1 cellular context compared by ENCODE assay signal in the genomic region with DNA sequence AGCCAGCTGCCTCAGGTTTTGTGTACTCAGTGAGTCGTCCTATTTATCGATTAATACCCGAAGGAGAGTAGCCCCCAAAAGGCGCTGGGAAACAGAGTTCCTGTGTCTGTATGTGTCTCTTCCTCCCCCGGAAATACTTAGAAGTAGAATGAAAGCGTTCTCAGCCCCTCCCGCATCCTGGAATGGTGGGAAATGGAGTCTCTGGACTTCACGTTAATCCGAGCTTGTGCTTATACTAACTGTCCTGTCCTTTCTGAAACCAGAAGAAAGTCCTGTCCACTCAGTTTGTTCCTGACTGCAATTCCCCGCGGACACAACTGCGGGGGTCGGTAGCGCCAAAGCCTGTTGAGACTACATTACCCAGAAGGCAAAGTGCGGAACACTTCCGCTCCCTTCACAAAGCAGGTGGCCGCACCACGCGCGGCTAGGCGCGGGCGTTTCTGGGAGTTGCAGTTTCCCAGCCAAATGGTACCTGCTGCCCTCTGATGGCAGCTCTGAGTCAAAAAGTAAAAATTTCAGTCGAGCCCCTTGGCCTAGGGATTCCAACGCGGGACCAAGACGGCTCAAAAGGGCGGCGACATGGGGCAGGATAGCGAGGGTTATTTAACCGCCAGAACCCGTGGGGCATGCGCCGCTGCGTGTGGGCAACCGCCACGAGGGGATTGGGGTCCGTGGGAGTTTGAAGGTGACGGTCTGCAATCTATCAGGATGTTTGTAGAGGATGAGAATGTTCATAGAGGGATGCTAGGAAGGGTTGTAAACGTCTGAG.
TF ChIP-seq lines count a peak whose summit lies in the region.

No MANE protein-coding gene starts in this region.

TF ChIP-seq in HepG2, 621 proteins besides CTCF, POLR2A, EP300 and RAD21 (continued from another document and continues in another):
- TF ChIP-seq CSRNP1 (CRISPR knock-in tag; IDR thresholded peaks at IDR 0.05) (peak; percentile 52; the same call in 1 of the 2 replicates), PRDM15 (CRISPR knock-in tag; IDR thresholded peaks at IDR 0.05) (no peak), ZNF256 (CRISPR knock-in tag; conservative IDR thresholded peaks at IDR 0.05) (no peak), SRSF1 (optimal IDR thresholded peaks at IDR 0.05; ENCODE audit: low read depth, low read length) (no peak), GATAD2A (CRISPR knock-in tag; IDR thresholded peaks at IDR 0.05) (peak; percentile 15; the same call in 1 of the 2 replicates), KLF15 (CRISPR knock-in tag; IDR thresholded peaks at IDR 0.05; ENCODE audit: borderline replicate concordance) (no peak), YEATS4 (CRISPR knock-in tag; IDR thresholded peaks at IDR 0.05; ENCODE audit: borderline replicate concordance) (peak; percentile 33; the same call in 1 of the 2 replicates), ELF3 (CRISPR knock-in tag; IDR thresholded peaks at IDR 0.05) (peak; percentile 55), CBX2 (IDR thresholded peaks at IDR 0.05; ENCODE audit: low read depth, low read length) (no peak), CBX2 (CRISPR knock-in tag; IDR thresholded peaks at IDR 0.05; ENCODE audit: low read depth) (no peak), PHF20 (CRISPR knock-in tag; IDR thresholded peaks at IDR 0.05) (peak; percentile 59; the same call in 1 of the 2 replicates), ZNF567 (CRISPR knock-in tag; IDR thresholded peaks at IDR 0.05; ENCODE audit: borderline replicate concordance) (no peak; the same call in 1 of the 2 replicates), TP53 (CRISPR knock-in tag; conservative IDR thresholded peaks at IDR 0.05) (no peak), RBFOX2 (IDR thresholded peaks at IDR 0.05; ENCODE audit: low read depth, low read length) (peak; percentile 47; the same call in 1 of the 2 replicates), RAD51 (IDR thresholded peaks at IDR 0.05; ENCODE audit: borderline replicate concordance) (no peak), JUNB (CRISPR knock-in tag; IDR thresholded peaks at IDR 0.05; ENCODE audit: borderline replicate concordance) (no peak), MEIS1 (CRISPR knock-in tag; IDR thresholded peaks at IDR 0.05; ENCODE audit: borderline replicate concordance) (no peak), BCLAF1 (IDR thresholded peaks at IDR 0.05) (no peak), ZNF772 (CRISPR knock-in tag; IDR thresholded peaks at IDR 0.05) (no peak), CENPT (CRISPR knock-in tag; IDR thresholded peaks at IDR 0.05; ENCODE audit: low read depth) (no peak), ZSCAN30 (CRISPR knock-in tag; IDR thresholded peaks at IDR 0.05) (no peak), PHF8 (CRISPR knock-in tag; IDR thresholded peaks at IDR 0.05) (peak; percentile 30; the same call in 1 of the 2 replicates), ZNF274 (CRISPR knock-in tag; IDR thresholded peaks at IDR 0.05) (no peak), RFX3 (CRISPR knock-in tag; IDR thresholded peaks at IDR 0.05) (no peak)
- TF ChIP-seq, protein P1, sequence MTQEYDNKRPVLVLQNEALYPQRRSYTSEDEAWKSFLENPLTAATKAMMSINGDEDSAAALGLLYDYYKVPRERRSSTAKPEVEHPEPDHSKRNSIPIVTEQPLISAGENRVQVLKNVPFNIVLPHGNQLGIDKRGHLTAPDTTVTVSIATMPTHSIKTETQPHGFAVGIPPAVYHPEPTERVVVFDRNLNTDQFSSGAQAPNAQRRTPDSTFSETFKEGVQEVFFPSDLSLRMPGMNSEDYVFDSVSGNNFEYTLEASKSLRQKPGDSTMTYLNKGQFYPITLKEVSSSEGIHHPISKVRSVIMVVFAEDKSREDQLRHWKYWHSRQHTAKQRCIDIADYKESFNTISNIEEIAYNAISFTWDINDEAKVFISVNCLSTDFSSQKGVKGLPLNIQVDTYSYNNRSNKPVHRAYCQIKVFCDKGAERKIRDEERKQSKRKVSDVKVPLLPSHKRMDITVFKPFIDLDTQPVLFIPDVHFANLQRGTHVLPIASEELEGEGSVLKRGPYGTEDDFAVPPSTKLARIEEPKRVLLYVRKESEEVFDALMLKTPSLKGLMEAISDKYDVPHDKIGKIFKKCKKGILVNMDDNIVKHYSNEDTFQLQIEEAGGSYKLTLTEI (CRISPR knock-in tag; conservative IDR thresholded peaks at IDR 0.05), result no peak
- TF ChIP-seq, protein P2, sequence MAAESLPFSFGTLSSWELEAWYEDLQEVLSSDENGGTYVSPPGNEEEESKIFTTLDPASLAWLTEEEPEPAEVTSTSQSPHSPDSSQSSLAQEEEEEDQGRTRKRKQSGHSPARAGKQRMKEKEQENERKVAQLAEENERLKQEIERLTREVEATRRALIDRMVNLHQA (CRISPR knock-in tag; IDR thresholded peaks at IDR 0.05), result no peak
- TF ChIP-seq, protein P3, sequence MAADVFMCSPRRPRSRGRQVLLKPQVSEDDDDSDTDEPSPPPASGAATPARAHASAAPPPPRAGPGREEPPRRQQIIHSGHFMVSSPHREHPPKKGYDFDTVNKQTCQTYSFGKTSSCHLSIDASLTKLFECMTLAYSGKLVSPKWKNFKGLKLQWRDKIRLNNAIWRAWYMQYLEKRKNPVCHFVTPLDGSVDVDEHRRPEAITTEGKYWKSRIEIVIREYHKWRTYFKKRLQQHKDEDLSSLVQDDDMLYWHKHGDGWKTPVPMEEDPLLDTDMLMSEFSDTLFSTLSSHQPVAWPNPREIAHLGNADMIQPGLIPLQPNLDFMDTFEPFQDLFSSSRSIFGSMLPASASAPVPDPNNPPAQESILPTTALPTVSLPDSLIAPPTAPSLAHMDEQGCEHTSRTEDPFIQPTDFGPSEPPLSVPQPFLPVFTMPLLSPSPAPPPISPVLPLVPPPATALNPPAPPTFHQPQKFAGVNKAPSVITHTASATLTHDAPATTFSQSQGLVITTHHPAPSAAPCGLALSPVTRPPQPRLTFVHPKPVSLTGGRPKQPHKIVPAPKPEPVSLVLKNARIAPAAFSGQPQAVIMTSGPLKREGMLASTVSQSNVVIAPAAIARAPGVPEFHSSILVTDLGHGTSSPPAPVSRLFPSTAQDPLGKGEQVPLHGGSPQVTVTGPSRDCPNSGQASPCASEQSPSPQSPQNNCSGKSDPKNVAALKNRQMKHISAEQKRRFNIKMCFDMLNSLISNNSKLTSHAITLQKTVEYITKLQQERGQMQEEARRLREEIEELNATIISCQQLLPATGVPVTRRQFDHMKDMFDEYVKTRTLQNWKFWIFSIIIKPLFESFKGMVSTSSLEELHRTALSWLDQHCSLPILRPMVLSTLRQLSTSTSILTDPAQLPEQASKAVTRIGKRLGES (CRISPR knock-in tag; IDR thresholded peaks at IDR 0.05; ENCODE audit: borderline replicate concordance), result no peak
- TF ChIP-seq, protein P4, sequence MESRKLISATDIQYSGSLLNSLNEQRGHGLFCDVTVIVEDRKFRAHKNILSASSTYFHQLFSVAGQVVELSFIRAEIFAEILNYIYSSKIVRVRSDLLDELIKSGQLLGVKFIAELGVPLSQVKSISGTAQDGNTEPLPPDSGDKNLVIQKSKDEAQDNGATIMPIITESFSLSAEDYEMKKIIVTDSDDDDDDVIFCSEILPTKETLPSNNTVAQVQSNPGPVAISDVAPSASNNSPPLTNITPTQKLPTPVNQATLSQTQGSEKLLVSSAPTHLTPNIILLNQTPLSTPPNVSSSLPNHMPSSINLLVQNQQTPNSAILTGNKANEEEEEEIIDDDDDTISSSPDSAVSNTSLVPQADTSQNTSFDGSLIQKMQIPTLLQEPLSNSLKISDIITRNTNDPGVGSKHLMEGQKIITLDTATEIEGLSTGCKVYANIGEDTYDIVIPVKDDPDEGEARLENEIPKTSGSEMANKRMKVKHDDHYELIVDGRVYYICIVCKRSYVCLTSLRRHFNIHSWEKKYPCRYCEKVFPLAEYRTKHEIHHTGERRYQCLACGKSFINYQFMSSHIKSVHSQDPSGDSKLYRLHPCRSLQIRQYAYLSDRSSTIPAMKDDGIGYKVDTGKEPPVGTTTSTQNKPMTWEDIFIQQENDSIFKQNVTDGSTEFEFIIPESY (CRISPR knock-in tag; IDR thresholded peaks at IDR 0.05), result 0 out of 2 replicates have a peak, but pooled peaks have one; percentile 11
